ENCODE assay signal across 17 cellular contexts in genomic region chr9:21432640-21433425, GRCh38. TPM values are rescaled to one million over a fixed set of nuclear protein-coding genes. Genes with fewer than 3 reads are reported as not detected.
DNase-seq lines count a peak whose midpoint lies in the region; ATAC-seq, FAIRE-seq and TF ChIP-seq lines count a peak whose summit lies in the region.
"Had no signal": no experiment of that assay in that cellular context is flagged by ENCODE, and none has a peak within 500 bp of the region (broad histone marks: within the 10 kb centered on the region; RNA-seq: fewer than 3 reads in every experiment).

No MANE protein-coding gene starts in this region.

- peak; percentile 78 for FAIRE-seq in GM12878 (lab: Jason Lieb, UNC)
- FAIRE-seq: G401.6 had no signal

- no peaks in the 10 kb centered on the region for H3K9me2 ChIP-seq in PC-3 (replicated peaks; ENCODE audit: low read length)

- H3K4me2 ChIP-seq in GM12878 (ENCODE audit: control insufficient read depth, insufficient read depth) (peak overlapping the region; percentile 19), PC-3 (ENCODE audit: low read length) (no peak overlapping the region)

- BruUV-seq in GM12878 (replicated peaks; lab: Mats Ljungman, UMichigan) (no TSS peak), PC-3 (replicated peaks; lab: Mats Ljungman, UMichigan) (no TSS peak)

- H3K27ac ChIP-seq in GM12878 (ENCODE audit: control insufficient read depth, insufficient read depth), result no peak overlapping the region
- no peak overlapping the region for H3K27ac ChIP-seq in PC-3 (ENCODE audit: low read length)
- no peak overlapping the region for H3K27ac ChIP-seq in effector memory CD4-positive, alpha-beta T cell (ENCODE audit: insufficient read depth, low read length, poor library complexity, severe bottlenecking)
- H3K27ac ChIP-seq: brain microvascular endothelial cell, C4-2B had no signal

- SMC1A ChIA-PET in GM12878 (lab: Charles Lee; ENCODE audit: uncharacterized antibody, unreplicated experiment), result interaction anchor here (0.6 to 4.2 kb wide), 17 partner anchors 14 to 259 kb away, joined by 3 to 24 read pairs (median 4); no protein-coding TSS in a partner anchor

- WGBS in GM12878 (ENCODE audit: insufficient coverage, insufficient replicate concordance, low lambda C conversion rate, missing lambda C conversion rate), result 0% methylated on average over 2 of the region's 2 CpGs

- H3F3A ChIP-seq in PC-3 (ENCODE audit: low read length, unreplicated experiment), result no peaks in the 10 kb centered on the region

- no peak overlapping the region for H3K27ac Mint-ChIP-seq in WTC11
- H3K27ac Mint-ChIP-seq: progenitor cell of endocrine pancreas; stimulated activated naive CD8-positive, alpha-beta T cell treated with anti-CD3 and anti-CD28 coated beads, Interleukin-15, Interleukin-2, amounts not matched to agents 100 ng/mL and 50 ng/mL, for 24 hours; T-cell had no signal

- H3K4me3 Mint-ChIP-seq in WTC11, result no peak overlapping the region
- H3K4me3 Mint-ChIP-seq: stimulated activated naive CD8-positive, alpha-beta T cell treated with anti-CD3 and anti-CD28 coated beads, Interleukin-15, Interleukin-2, amounts not matched to agents 100 ng/mL and 50 ng/mL, for 24 hours; T-cell had no signal

- H3K27me3 ChIP-seq in GM12878 (replicated peaks in 1 of 2; ENCODE audit: control insufficient read depth in 2 of 2, insufficient read depth in 2 of 2, low read length in 1 of 2) (no peaks in the 10 kb centered on the region; a peak in 1 of 4 replicates), PC-3 (ENCODE audit: low read length) (no peaks in the 10 kb centered on the region)
- H3K27me3 ChIP-seq in effector memory CD4-positive, alpha-beta T cell (replicated peaks; ENCODE audit: control insufficient read depth, insufficient read depth, low read length, poor library complexity, severe bottlenecking), result no peaks in the 10 kb centered on the region
- H3K27me3 ChIP-seq: brain microvascular endothelial cell had no signal

- no peaks in the 10 kb centered on the region for H3K36me3 ChIP-seq in GM12878 (ENCODE audit: control insufficient read depth in 2 of 2, insufficient read depth in 2 of 2, low read length in 1 of 2)
- H3K36me3 ChIP-seq in PC-3 (ENCODE audit: low read depth, low read length), result no peaks in the 10 kb centered on the region
- no peaks in the 10 kb centered on the region for H3K36me3 ChIP-seq in effector memory CD4-positive, alpha-beta T cell (ENCODE audit: control insufficient read depth, insufficient read depth, low read length)
- H3K36me3 ChIP-seq: brain microvascular endothelial cell had no signal

- H3K36me3 Mint-ChIP-seq in WTC11, result no peaks in the 10 kb centered on the region
- H3K36me3 Mint-ChIP-seq: T-cell had no signal

- intact Hi-C loops in GM12878 (cut with micrococcal nuclease; ENCODE audit: unreplicated experiment) (no loop called here), PC-3 (cut with micrococcal nuclease) (no loop called here)

- H3K4me3 ChIP-seq in GM12878 (no peak overlapping the region), PC-3 (ENCODE audit: low read length) (no peak overlapping the region)
- H3K4me3 ChIP-seq in effector memory CD4-positive, alpha-beta T cell (ENCODE audit: insufficient read depth, low read depth, low read length, poor library complexity, severe bottlenecking), result no peak overlapping the region
- H3K4me3 ChIP-seq: lung had no signal

- in situ Hi-C loops in GM12878 (cut with MboI), result no loop called here

- H3K9ac ChIP-seq in GM12878 (ENCODE audit: control insufficient read depth, insufficient read depth, low read length) (no peak overlapping the region), PC-3 (ENCODE audit: low read length) (no peak overlapping the region)

- H4K20me1 ChIP-seq in GM12878 (ENCODE audit: control insufficient read depth, insufficient read depth) (no peaks in the 10 kb centered on the region), PC-3 (ENCODE audit: low read length) (no peaks in the 10 kb centered on the region)

- H2AFZ ChIP-seq in GM12878 (ENCODE audit: control insufficient read depth, low read depth, low read length), result no peak overlapping the region
- H2AFZ ChIP-seq in PC-3 (ENCODE audit: low read length), result no peak overlapping the region

- DNase-seq in GM12878 (ENCODE audit: low read depth, low spot score) (no peak), WTC11 (ENCODE audit: low spot score) (no peak), NCI-H2171 (lab: John Stamatoyannopoulos, UW) (no peak), PC-3 (no peak)
- DNase-seq in effector memory CD4-positive, alpha-beta T cell, result no peak
- DNase-seq: activated CD4-positive, alpha-beta T cell treated with anti-CD3 and anti-CD28 coated beads, Interleukin-2, amount 50 U/mL, for 1 hour; brain microvascular endothelial cell; T-cell had no signal

- TF ChIP-seq CTCF in GM12878 (IDR thresholded peaks at IDR 0.05 in 2 of 3, conservative IDR thresholded peaks at IDR 0.05 in 1 of 3; ENCODE audit: control insufficient read depth in 2 of 3, extremely low read depth in 1 of 3, insufficient read depth in 1 of 3, low read depth in 3 of 3, low read length in 3 of 3) (no peak), WTC11 (IDR thresholded peaks at IDR 0.05) (no peak), PC-3 (conservative IDR thresholded peaks at IDR 0.05; ENCODE audit: low read depth, low read length) (no peak)

- peaks cover 34% of the 10 kb centered on the region for H3K4me1 Mint-ChIP-seq in WTC11
- H3K4me1 Mint-ChIP-seq: T-cell had no signal

- CTCF ChIA-PET in GM12878 (lab: Yijun Ruan, JAX), result interaction anchor here (0.6 to 5.3 kb wide), 23 partner anchors 10 to 606 kb away, joined by 3 to 49 read pairs (median 4); partner anchors contain the start of genes IFNA14 and IFNA2
- CTCF ChIA-PET in WTC11 (lab: Charles Lee), result interaction anchor here (0.6 to 1.4 kb wide), 2 partner anchors 37 to 114 kb away, joined by 3 to 5 read pairs; no protein-coding TSS in a partner anchor
- CTCF ChIA-PET in PC-3 (lab: Charles Lee), result interaction anchor here (0.6 kb wide), 1 partner anchor 15 kb away, joined by 3 read pairs; no protein-coding TSS in a partner anchor

- TF ChIP-seq POLR2A in GM12878 (IDR thresholded peaks at IDR 0.05; ENCODE audit: low read depth, low read length), result no peak

- POLR2A ChIA-PET in GM12878 (lab: Charles Lee) (interaction anchor here (0.5 to 0.8 kb wide), 3 partner anchors 97 to 1059 kb away, joined by 3 to 5 read pairs (median 3); partner anchors contain the start of gene KLHL9), WTC11 (lab: Charles Lee) (no interaction called here), PC-3 (lab: Charles Lee; ENCODE audit: unreplicated experiment) (no interaction called here)

- ATAC-seq in GM18868 (IDR thresholded peaks at IDR 0.05; ENCODE audit: unreplicated experiment), result peak; percentile 74
- peak; percentile 58 for ATAC-seq in GM21576 (IDR thresholded peaks at IDR 0.05; ENCODE audit: unreplicated experiment)
- ATAC-seq in HG03103 (IDR thresholded peaks at IDR 0.05; ENCODE audit: low read depth, unreplicated experiment), result peak; percentile 55
- peak; percentile 89 for ATAC-seq in GM12878
- ATAC-seq in WTC11, result no peak
- no peak for ATAC-seq in PC-3
- ATAC-seq: T-cell had no signal

- no peaks in the 10 kb centered on the region for H3K9me3 Mint-ChIP-seq in WTC11
- H3K9me3 Mint-ChIP-seq: stimulated activated naive CD8-positive, alpha-beta T cell treated with anti-CD3 and anti-CD28 coated beads, Interleukin-15, Interleukin-2, amounts not matched to agents 100 ng/mL and 50 ng/mL, for 24 hours; T-cell had no signal

- RAD21 ChIA-PET in GM12878 (lab: Charles Lee; ENCODE audit: unreplicated experiment), result interaction anchor here (0.6 to 1.4 kb wide), 8 partner anchors 9 to 250 kb away, joined by 3 to 4 read pairs (median 4); no protein-coding TSS in a partner anchor

- H3K4me1 ChIP-seq in GM12878 (ENCODE audit: control insufficient read depth, insufficient read depth, low read length) (peaks cover 6% of the 10 kb centered on the region; the same call in 1 of the 2 replicates), PC-3 (ENCODE audit: insufficient read depth, low read length) (no peaks in the 10 kb centered on the region)
- H3K4me1 ChIP-seq in effector memory CD4-positive, alpha-beta T cell (ENCODE audit: control insufficient read depth, insufficient read depth, low read length, poor library complexity, severe bottlenecking), result no peaks in the 10 kb centered on the region

- TF ChIP-seq EP300 in GM12878 (IDR thresholded peaks at IDR 0.05; ENCODE audit: borderline replicate concordance in 1 of 2, control insufficient read depth in 1 of 2, low read depth in 2 of 2, low read length in 2 of 2), result peak; percentile 48 to 49; a peak in 2 of 4 replicates

- H3K27me3 Mint-ChIP-seq in WTC11 (ENCODE audit: low read depth), result no peaks in the 10 kb centered on the region
- H3K27me3 Mint-ChIP-seq: progenitor cell of endocrine pancreas had no signal

- no peaks in the 10 kb centered on the region for H3K9me3 ChIP-seq in GM12878 (replicated peaks; ENCODE audit: control insufficient read depth, insufficient read depth, low read length)
- H3K9me3 ChIP-seq in PC-3 (ENCODE audit: low read length), result no peaks in the 10 kb centered on the region
- H3K9me3 ChIP-seq in effector memory CD4-positive, alpha-beta T cell (ENCODE audit: control insufficient read depth, low read length), result no peaks in the 10 kb centered on the region

- H3K79me2 ChIP-seq in GM12878 (ENCODE audit: control insufficient read depth, insufficient read depth, low read length) (no peaks in the 10 kb centered on the region), PC-3 (ENCODE audit: low read length) (no peaks in the 10 kb centered on the region)

- no peak for TF ChIP-seq RAD21 in GM12878 (IDR thresholded peaks at IDR 0.05; ENCODE audit: insufficient read depth, low read depth, low read length)

RNA-seq across cellular contexts. Expression of gene IFNA1, which starts 7.4 kb away (rescaled TPM):
- total RNA-seq in GM12878 (2013; cell fraction: nucleolus; rRNA removed), result not detected in 2 replicates
- total RNA-seq in GM12878 (2014; rRNA removed) (not detected in 2 replicates), GM12878 (2014; rRNA removed; fragmentation: Illumina TruSeq; extraction: Trizol) (not detected in 2 replicates), GM12878 (2021) (not detected in 2 replicates), WTC11 (2021) (not detected in 3 replicates), PC-3 (2014; rRNA removed) (not detected in 2 replicates)
- not detected for polyA plus RNA-seq in GM12878 (2011; ENCODE audit: low read depth)
- polyA plus RNA-seq in GM12878 (2011; rRNA removed) (not detected in 2 replicates), GM12878 (2014; fragmentation: Illumina TruSeq; extraction: Trizol) (not detected in 2 replicates), GM12878 (2014; fragmentation: Nextera tagmentation; extraction: Ambion mirVana) (not detected), GM12878 (2014; rRNA removed) (not detected in 2 replicates), GM12878 (2016; fragmentation: Nextera tagmentation; extraction: Ambion mirVana) (not detected)
- not detected in 2 replicates for polyA plus RNA-seq in GM12878 (2011; cell fraction: cytosol; rRNA removed)
- not detected in 2 replicates for polyA plus RNA-seq in GM12878 (2011; cell fraction: nucleus; rRNA removed)
- not detected in 2 replicates for polyA plus RNA-seq in GM12878 (2012)
- polyA minus RNA-seq in GM12878 (2011; rRNA and poly(A)+ RNA removed), result not detected in 2 replicates
- polyA minus RNA-seq in GM12878 (2011; cell fraction: cytosol; rRNA and poly(A)+ RNA removed), result not detected in 2 replicates
- 0.57 TPM in 1 of 2 replicates, not detected in the other for polyA minus RNA-seq in GM12878 (2011; cell fraction: nucleus; rRNA and poly(A)+ RNA removed)
- total RNA-seq: HT1080, lung, progenitor cell of endocrine pancreas, T-cell had no signal

RNA-seq across cellular contexts. Expression of gene IFNA8, which starts 23.9 kb away (rescaled TPM):
- total RNA-seq in GM12878 (2013; cell fraction: nucleolus; rRNA removed), result not detected in 2 replicates
- total RNA-seq in GM12878 (2014; rRNA removed) (not detected in 2 replicates), GM12878 (2014; rRNA removed; fragmentation: Illumina TruSeq; extraction: Trizol) (not detected in 2 replicates), GM12878 (2021) (not detected in 2 replicates), WTC11 (2021) (not detected in 3 replicates), PC-3 (2014; rRNA removed) (not detected in 2 replicates)
- polyA plus RNA-seq in GM12878 (2011; ENCODE audit: low read depth), result not detected
- polyA plus RNA-seq in GM12878 (2011; rRNA removed) (not detected in 2 replicates), GM12878 (2014; fragmentation: Illumina TruSeq; extraction: Trizol) (not detected in 2 replicates), GM12878 (2014; fragmentation: Nextera tagmentation; extraction: Ambion mirVana) (not detected), GM12878 (2014; rRNA removed) (not detected in 2 replicates), GM12878 (2016; fragmentation: Nextera tagmentation; extraction: Ambion mirVana) (not detected)
- not detected in 2 replicates for polyA plus RNA-seq in GM12878 (2011; cell fraction: cytosol; rRNA removed)
- polyA plus RNA-seq in GM12878 (2011; cell fraction: nucleus; rRNA removed), result not detected in 2 replicates
- polyA plus RNA-seq in GM12878 (2012), result not detected in 2 replicates
- polyA minus RNA-seq in GM12878 (2011; rRNA and poly(A)+ RNA removed), result not detected in 2 replicates
- polyA minus RNA-seq in GM12878 (2011; cell fraction: cytosol; rRNA and poly(A)+ RNA removed), result not detected in 2 replicates
- not detected in 2 replicates for polyA minus RNA-seq in GM12878 (2011; cell fraction: nucleus; rRNA and poly(A)+ RNA removed)
- total RNA-seq: HT1080, lung, progenitor cell of endocrine pancreas, T-cell had no signal
- polyA plus RNA-seq: lung had no signal

RNA-seq across cellular contexts. Expression of gene IFNA2, which starts 47.6 kb away (rescaled TPM):
- 5.9 and 6.9 TPM in 2 replicates for total RNA-seq in GM12878 (2013; cell fraction: nucleolus; rRNA removed)
- total RNA-seq in GM12878 (2014; rRNA removed), result 0.33 and 0.73 TPM in 2 replicates
- total RNA-seq in GM12878 (2014; rRNA removed; fragmentation: Illumina TruSeq; extraction: Trizol), result 0.31 and 0.46 TPM in 2 replicates
- 0.26 TPM in 1 of 2 replicates, not detected in the other for total RNA-seq in GM12878 (2021)
- not detected for polyA plus RNA-seq in GM12878 (2011; ENCODE audit: low read depth)
- 2.8 and 3.7 TPM in 2 replicates for polyA plus RNA-seq in GM12878 (2011; rRNA removed)
- polyA plus RNA-seq in GM12878 (2011; cell fraction: cytosol; rRNA removed), result 1.2 and 2.1 TPM in 2 replicates
- polyA plus RNA-seq in GM12878 (2011; cell fraction: nucleus; rRNA removed), result 2.0 and 3.0 TPM in 2 replicates
- polyA plus RNA-seq in GM12878 (2012), result 0.23 and 0.36 TPM in 2 replicates
- 0.43 and 1.1 TPM in 2 replicates for polyA plus RNA-seq in GM12878 (2014; fragmentation: Illumina TruSeq; extraction: Trizol)
- polyA plus RNA-seq in GM12878 (2014; fragmentation: Nextera tagmentation; extraction: Ambion mirVana), result 1 to 10 TPM; 1.3 to 1.8 TPM
- 0.06 and 0.59 TPM in 2 replicates for polyA plus RNA-seq in GM12878 (2014; rRNA removed)
- not detected for polyA plus RNA-seq in GM12878 (2016; fragmentation: Nextera tagmentation; extraction: Ambion mirVana)
- 3.3 and 3.8 TPM in 2 replicates for polyA minus RNA-seq in GM12878 (2011; rRNA and poly(A)+ RNA removed)
- polyA minus RNA-seq in GM12878 (2011; cell fraction: cytosol; rRNA and poly(A)+ RNA removed), result not detected in 2 replicates
- polyA minus RNA-seq in GM12878 (2011; cell fraction: nucleus; rRNA and poly(A)+ RNA removed), result 2.6 and 3.0 TPM in 2 replicates
- total RNA-seq in WTC11 (2021), result not detected in 3 replicates
- not detected in 2 replicates for total RNA-seq in PC-3 (2014; rRNA removed)
- total RNA-seq: HT1080, lung, progenitor cell of endocrine pancreas, T-cell had no signal
- polyA plus RNA-seq: lung had no signal

RNA-seq across cellular contexts. Expression of gene IFNE, which starts 49.3 kb away (rescaled TPM):
- total RNA-seq in GM12878 (2013; cell fraction: nucleolus; rRNA removed), result not detected in 2 replicates
- total RNA-seq in GM12878 (2014; rRNA removed), result not detected in 2 replicates
- total RNA-seq in GM12878 (2014; rRNA removed; fragmentation: Illumina TruSeq; extraction: Trizol), result not detected in 2 replicates
- not detected in 2 replicates for total RNA-seq in GM12878 (2021)
- polyA plus RNA-seq in GM12878 (2011; ENCODE audit: low read depth), result not detected
- polyA plus RNA-seq in GM12878 (2011; rRNA removed), result not detected in 2 replicates
- polyA plus RNA-seq in GM12878 (2011; cell fraction: cytosol; rRNA removed), result not detected in 2 replicates
- polyA plus RNA-seq in GM12878 (2011; cell fraction: nucleus; rRNA removed), result not detected in 2 replicates
- polyA plus RNA-seq in GM12878 (2012), result not detected in 2 replicates
- polyA plus RNA-seq in GM12878 (2014; fragmentation: Illumina TruSeq; extraction: Trizol), result not detected in 2 replicates
- polyA plus RNA-seq in GM12878 (2014; fragmentation: Nextera tagmentation; extraction: Ambion mirVana), result not detected
- polyA plus RNA-seq in GM12878 (2014; rRNA removed), result not detected in 2 replicates
- polyA plus RNA-seq in GM12878 (2016; fragmentation: Nextera tagmentation; extraction: Ambion mirVana), result not detected
- polyA minus RNA-seq in GM12878 (2011; rRNA and poly(A)+ RNA removed), result not detected in 2 replicates
- not detected in 2 replicates for polyA minus RNA-seq in GM12878 (2011; cell fraction: cytosol; rRNA and poly(A)+ RNA removed)
- polyA minus RNA-seq in GM12878 (2011; cell fraction: nucleus; rRNA and poly(A)+ RNA removed), result not detected in 2 replicates
- total RNA-seq in WTC11 (2021), result 0.11 to 0.14 TPM in 2 of 3 replicates, not detected in the other
- total RNA-seq in PC-3 (2014; rRNA removed), result 0.33 and 1.6 TPM in 2 replicates
- total RNA-seq: lung had no signal

Comparison
In these comparisons a context has a peak if more than half of its experiments do, and no peak if none do; other contexts are left out.
1. ATAC-seq: peak in GM18868 (single experiment), GM21576 (single experiment), HG03103 (single experiment) and GM12878 (single experiment); none in WTC11 (single experiment) and PC-3 (single experiment).